8 cellular contexts compared by ENCODE assay signal in genomic region chr17:38559025-38559879, GRCh38. TPM values are rescaled to one million over a fixed set of nuclear protein-coding genes. Genes with fewer than 3 reads are reported as not detected.
DNase-seq lines count a peak whose midpoint lies in the region; ATAC-seq, FAIRE-seq and TF ChIP-seq lines count a peak whose summit lies in the region.

No MANE protein-coding gene starts in this region.

- no peaks in the 10 kb centered on the region for H3K79me2 ChIP-seq in astrocyte (ENCODE audit: insufficient read depth, low read length)

- H3K4me1 ChIP-seq in astrocyte (ENCODE audit: insufficient read depth, low read length) (peaks cover 13% of the 10 kb centered on the region), iPS-18a (ENCODE audit: control insufficient read depth, low read depth, low read length) (peaks cover 30% of the 10 kb centered on the region)

- H3K4me1 Mint-ChIP-seq in T-helper 17 cell (peaks cover 30% of the 10 kb centered on the region), astrocyte (ENCODE audit: low read depth, unreplicated experiment) (peaks cover 4% of the 10 kb centered on the region)

- peaks cover 48% of the 10 kb centered on the region for H3K27me3 ChIP-seq in astrocyte (ENCODE audit: insufficient read depth, low read length)
- peaks cover 60% of the 10 kb centered on the region for H3K27me3 ChIP-seq in iPS-18a (ENCODE audit: control insufficient read depth, insufficient read depth, low read length)

- TF ChIP-seq CTCF in astrocyte (IDR thresholded peaks at IDR 0.05; ENCODE audit: insufficient read depth, low read depth, low read length), result no peak

- FAIRE-seq in astrocyte (lab: Jason Lieb, UNC), result no peak

- H3K9me3 Mint-ChIP-seq in astrocyte (ENCODE audit: unreplicated experiment), result no peaks in the 10 kb centered on the region

- peaks cover 4% of the 10 kb centered on the region for H3K36me3 Mint-ChIP-seq in T-helper 17 cell (ENCODE audit: low read depth)
- no peaks in the 10 kb centered on the region for H3K36me3 Mint-ChIP-seq in astrocyte (ENCODE audit: low read depth, unreplicated experiment)

- DNase-seq in EL (peak; percentile 88), NCI-H1694 treated with DMSO at 0.1 percent for 48 hours (lab: John Stamatoyannopoulos, UW) (peak; percentile 87), T-helper 17 cell (peak; percentile 77 to 86 (median 83)), astrocyte (ENCODE audit: low read depth) (peak; percentile 7)
- DNase-seq in stimulated activated CD4-positive, alpha-beta T cell treated with anti-CD3 and anti-CD28 coated beads, Interleukin-12 subunit alpha, Interleukin-12 subunit beta, amount 100 ng/mL, for 24 hours (ENCODE audit: low read depth in 2 of 2), result peak; percentile 77 to 93

- H3K27me3 Mint-ChIP-seq in T-helper 17 cell (peaks cover 41% of the 10 kb centered on the region), astrocyte (ENCODE audit: low read depth, unreplicated experiment) (peaks cover 68% of the 10 kb centered on the region)

- peak overlapping the region; percentile 71 for H3K27ac Mint-ChIP-seq in T-helper 17 cell
- H3K27ac Mint-ChIP-seq in astrocyte (ENCODE audit: unreplicated experiment), result peak overlapping the region; percentile 69

- H3K9me3 ChIP-seq in T-helper 17 cell (ENCODE audit: control insufficient read depth, low read length, poor library complexity, severe bottlenecking) (no peaks in the 10 kb centered on the region), astrocyte (ENCODE audit: insufficient read depth, low read depth, low read length) (no peaks in the 10 kb centered on the region), iPS-18a (ENCODE audit: control insufficient read depth, low read depth, low read length) (no peaks in the 10 kb centered on the region)

- H2AFZ ChIP-seq in astrocyte (ENCODE audit: low read depth, low read length), result no peak overlapping the region

- H4K20me1 ChIP-seq in astrocyte (ENCODE audit: insufficient read depth, low read length), result peaks cover 3% of the 10 kb centered on the region

- ATAC-seq in HG02642 (IDR thresholded peaks at IDR 0.05; ENCODE audit: poor library complexity, unreplicated experiment) (peak; percentile 65), T-helper 17 cell (peak; percentile 83), HG03139 (IDR thresholded peaks at IDR 0.05; ENCODE audit: unreplicated experiment) (no peak)

- no peak overlapping the region for H3K27ac ChIP-seq in astrocyte (ENCODE audit: low read depth, low read length)
- H3K27ac ChIP-seq in iPS-18a (ENCODE audit: low read length), result no peak overlapping the region

- H3K9ac ChIP-seq in astrocyte (ENCODE audit: low read length), result no peak overlapping the region
- H3K9ac ChIP-seq in iPS-18a (ENCODE audit: low read length), result peak overlapping the region; percentile 16

- H3K4me3 ChIP-seq in astrocyte (ENCODE audit: insufficient read depth, low read depth, low read length), result no peak overlapping the region
- H3K4me3 ChIP-seq in iPS-18a (ENCODE audit: low read length), result peak overlapping the region; percentile 68

- H3K4me2 ChIP-seq in astrocyte (ENCODE audit: low read length), result peak overlapping the region; percentile 86

- peak overlapping the region; percentile 100 for H3K4me3 Mint-ChIP-seq in T-helper 17 cell
- H3K4me3 Mint-ChIP-seq in astrocyte (ENCODE audit: unreplicated experiment), result peak overlapping the region; percentile 82

- H3K36me3 ChIP-seq in astrocyte (ENCODE audit: insufficient read depth, low read length) (no peaks in the 10 kb centered on the region), iPS-18a (ENCODE audit: control insufficient read depth, low read depth, low read length) (no peaks in the 10 kb centered on the region)

RNA-seq across cellular contexts. Expression of gene SRCIN1, which starts 46.5 kb away (rescaled TPM):
- total RNA-seq in T-helper 17 cell (under 1 TPM; 0.26 to 0.52 TPM), astrocyte (0.75 and 1.5 TPM in 2 replicates)

Comparison
In these comparisons a context has a peak if more than half of its experiments do, and no peak if none do; other contexts are left out.
1. DNase-seq: peak in every context shown above with its lines; median percentile 88 in EL; 87 in NCI-H1694 treated with DMSO at 0.1 percent for 48 hours; 85 in stimulated activated CD4-positive, alpha-beta T cell treated with anti-CD3 and anti-CD28 coated beads, Interleukin-12 subunit alpha, Interleukin-12 subunit beta, amount 100 ng/mL, for 24 hours; 83 in T-helper 17 cell; 7 in astrocyte.